In the genomic region with DNA sequence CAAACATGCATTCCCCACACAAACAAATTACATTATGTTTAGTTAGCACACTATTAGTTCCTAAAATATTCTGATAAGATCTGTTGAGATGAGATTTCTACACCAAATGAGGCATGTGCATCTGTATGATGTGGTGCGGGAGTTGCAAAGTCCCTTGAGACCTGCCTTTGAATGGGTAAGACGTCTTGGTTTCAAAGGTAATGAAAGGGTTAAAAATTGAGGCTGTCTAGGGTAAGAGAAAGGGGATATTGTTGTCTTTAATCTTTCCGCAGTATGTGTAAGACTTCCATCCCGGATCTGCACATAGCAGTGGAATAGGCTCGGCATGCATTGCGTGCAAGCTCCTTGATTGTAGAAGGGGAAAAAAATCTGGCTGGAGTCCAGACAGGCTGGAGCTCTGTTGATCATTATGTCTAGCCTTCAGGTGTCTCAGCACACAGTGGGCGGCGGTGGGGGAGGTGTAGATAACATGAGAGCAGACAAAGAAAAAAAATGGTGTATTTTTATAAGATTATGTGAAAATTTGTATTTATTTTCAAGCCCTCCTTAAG, we compare ENCODE assay signal across 1 cellular context.
A peak's percentile ranks its signal among the peaks of the same experiment; 100 is the strongest.
TF ChIP-seq lines count a peak whose summit lies in the region.

No MANE protein-coding gene starts in this region.

TF ChIP-seq in HEK293, 187 proteins besides CTCF, POLR2A, EP300 and RAD21 (continued from another document and continues in another):
- TF ChIP-seq, protein P1, sequence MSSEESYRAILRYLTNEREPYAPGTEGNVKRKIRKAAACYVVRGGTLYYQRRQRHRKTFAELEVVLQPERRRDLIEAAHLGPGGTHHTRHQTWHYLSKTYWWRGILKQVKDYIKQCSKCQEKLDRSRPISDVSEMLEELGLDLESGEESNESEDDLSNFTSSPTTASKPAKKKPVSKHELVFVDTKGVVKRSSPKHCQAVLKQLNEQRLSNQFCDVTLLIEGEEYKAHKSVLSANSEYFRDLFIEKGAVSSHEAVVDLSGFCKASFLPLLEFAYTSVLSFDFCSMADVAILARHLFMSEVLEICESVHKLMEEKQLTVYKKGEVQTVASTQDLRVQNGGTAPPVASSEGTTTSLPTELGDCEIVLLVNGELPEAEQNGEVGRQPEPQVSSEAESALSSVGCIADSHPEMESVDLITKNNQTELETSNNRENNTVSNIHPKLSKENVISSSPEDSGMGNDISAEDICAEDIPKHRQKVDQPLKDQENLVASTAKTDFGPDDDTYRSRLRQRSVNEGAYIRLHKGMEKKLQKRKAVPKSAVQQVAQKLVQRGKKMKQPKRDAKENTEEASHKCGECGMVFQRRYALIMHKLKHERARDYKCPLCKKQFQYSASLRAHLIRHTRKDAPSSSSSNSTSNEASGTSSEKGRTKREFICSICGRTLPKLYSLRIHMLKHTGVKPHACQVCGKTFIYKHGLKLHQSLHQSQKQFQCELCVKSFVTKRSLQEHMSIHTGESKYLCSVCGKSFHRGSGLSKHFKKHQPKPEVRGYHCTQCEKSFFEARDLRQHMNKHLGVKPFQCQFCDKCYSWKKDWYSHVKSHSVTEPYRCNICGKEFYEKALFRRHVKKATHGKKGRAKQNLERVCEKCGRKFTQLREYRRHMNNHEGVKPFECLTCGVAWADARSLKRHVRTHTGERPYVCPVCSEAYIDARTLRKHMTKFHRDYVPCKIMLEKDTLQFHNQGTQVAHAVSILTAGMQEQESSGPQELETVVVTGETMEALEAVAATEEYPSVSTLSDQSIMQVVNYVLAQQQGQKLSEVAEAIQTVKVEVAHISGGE (tag by site-specific recombination; conservative IDR thresholded peaks at IDR 0.05; ENCODE audit: low read depth) = 0 out of 2 replicates have a peak, but pooled peaks have one; percentile 9
- no peak for TF ChIP-seq ZBTB7A (tag by site-specific recombination; IDR thresholded peaks at IDR 0.05; ENCODE audit: low read depth)
- peak; percentile 40; the same call in 1 of the 2 replicates for TF ChIP-seq ZBTB1 (tag by site-specific recombination; IDR thresholded peaks at IDR 0.05)
- TF ChIP-seq, protein P2, sequence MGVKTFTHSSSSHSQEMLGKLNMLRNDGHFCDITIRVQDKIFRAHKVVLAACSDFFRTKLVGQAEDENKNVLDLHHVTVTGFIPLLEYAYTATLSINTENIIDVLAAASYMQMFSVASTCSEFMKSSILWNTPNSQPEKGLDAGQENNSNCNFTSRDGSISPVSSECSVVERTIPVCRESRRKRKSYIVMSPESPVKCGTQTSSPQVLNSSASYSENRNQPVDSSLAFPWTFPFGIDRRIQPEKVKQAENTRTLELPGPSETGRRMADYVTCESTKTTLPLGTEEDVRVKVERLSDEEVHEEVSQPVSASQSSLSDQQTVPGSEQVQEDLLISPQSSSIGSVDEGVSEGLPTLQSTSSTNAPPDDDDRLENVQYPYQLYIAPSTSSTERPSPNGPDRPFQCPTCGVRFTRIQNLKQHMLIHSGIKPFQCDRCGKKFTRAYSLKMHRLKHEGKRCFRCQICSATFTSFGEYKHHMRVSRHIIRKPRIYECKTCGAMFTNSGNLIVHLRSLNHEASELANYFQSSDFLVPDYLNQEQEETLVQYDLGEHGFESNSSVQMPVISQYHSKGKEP (tag by site-specific recombination; IDR thresholded peaks at IDR 0.05) = peak; percentile 96
- peak; percentile 89; the same call in 1 of the 2 replicates for TF ChIP-seq ZNF501 (tag by site-specific recombination; IDR thresholded peaks at IDR 0.05)
- TF ChIP-seq ZNF560 (tag by site-specific recombination; IDR thresholded peaks at IDR 0.05; ENCODE audit: borderline replicate concordance) = no peak
- TF ChIP-seq, protein P3, sequence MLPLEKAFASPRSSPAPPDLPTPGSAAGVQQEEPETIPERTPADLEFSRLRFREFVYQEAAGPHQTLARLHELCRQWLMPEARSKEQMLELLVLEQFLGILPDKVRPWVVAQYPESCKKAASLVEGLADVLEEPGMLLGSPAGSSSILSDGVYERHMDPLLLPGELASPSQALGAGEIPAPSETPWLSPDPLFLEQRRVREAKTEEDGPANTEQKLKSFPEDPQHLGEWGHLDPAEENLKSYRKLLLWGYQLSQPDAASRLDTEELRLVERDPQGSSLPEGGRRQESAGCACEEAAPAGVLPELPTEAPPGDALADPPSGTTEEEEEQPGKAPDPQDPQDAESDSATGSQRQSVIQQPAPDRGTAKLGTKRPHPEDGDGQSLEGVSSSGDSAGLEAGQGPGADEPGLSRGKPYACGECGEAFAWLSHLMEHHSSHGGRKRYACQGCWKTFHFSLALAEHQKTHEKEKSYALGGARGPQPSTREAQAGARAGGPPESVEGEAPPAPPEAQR (tag by site-specific recombination; IDR thresholded peaks at IDR 0.05) = no peak
- TF ChIP-seq ZNF785 (tag by site-specific recombination; IDR thresholded peaks at IDR 0.05) = no peak
- no peak for TF ChIP-seq ZNF707 (tag by site-specific recombination; IDR thresholded peaks at IDR 0.05)
- TF ChIP-seq, protein P4, sequence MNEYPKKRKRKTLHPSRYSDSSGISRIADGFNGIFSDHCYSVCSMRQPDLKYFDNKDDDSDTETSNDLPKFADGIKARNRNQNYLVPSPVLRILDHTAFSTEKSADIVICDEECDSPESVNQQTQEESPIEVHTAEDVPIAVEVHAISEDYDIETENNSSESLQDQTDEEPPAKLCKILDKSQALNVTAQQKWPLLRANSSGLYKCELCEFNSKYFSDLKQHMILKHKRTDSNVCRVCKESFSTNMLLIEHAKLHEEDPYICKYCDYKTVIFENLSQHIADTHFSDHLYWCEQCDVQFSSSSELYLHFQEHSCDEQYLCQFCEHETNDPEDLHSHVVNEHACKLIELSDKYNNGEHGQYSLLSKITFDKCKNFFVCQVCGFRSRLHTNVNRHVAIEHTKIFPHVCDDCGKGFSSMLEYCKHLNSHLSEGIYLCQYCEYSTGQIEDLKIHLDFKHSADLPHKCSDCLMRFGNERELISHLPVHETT (tag by site-specific recombination; IDR thresholded peaks at IDR 0.05) = peak; percentile 22; the same call in 1 of the 2 replicates
- no peak for TF ChIP-seq YY1 (tag by site-specific recombination; IDR thresholded peaks at IDR 0.05)
- peak; percentile 92 for TF ChIP-seq ZNF843 (tag by site-specific recombination; IDR thresholded peaks at IDR 0.05)
- peak; percentile 21; the same call in 1 of the 2 replicates for TF ChIP-seq REPIN1 (tag by site-specific recombination; IDR thresholded peaks at IDR 0.05; ENCODE audit: low read depth)
- peak; percentile 94 for TF ChIP-seq ZNF366 (tag by site-specific recombination; conservative IDR thresholded peaks at IDR 0.05)
- TF ChIP-seq ZNF157 (tag by site-specific recombination; IDR thresholded peaks at IDR 0.05) = no peak
- TF ChIP-seq, protein P5, sequence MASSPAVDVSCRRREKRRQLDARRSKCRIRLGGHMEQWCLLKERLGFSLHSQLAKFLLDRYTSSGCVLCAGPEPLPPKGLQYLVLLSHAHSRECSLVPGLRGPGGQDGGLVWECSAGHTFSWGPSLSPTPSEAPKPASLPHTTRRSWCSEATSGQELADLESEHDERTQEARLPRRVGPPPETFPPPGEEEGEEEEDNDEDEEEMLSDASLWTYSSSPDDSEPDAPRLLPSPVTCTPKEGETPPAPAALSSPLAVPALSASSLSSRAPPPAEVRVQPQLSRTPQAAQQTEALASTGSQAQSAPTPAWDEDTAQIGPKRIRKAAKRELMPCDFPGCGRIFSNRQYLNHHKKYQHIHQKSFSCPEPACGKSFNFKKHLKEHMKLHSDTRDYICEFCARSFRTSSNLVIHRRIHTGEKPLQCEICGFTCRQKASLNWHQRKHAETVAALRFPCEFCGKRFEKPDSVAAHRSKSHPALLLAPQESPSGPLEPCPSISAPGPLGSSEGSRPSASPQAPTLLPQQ (tag by site-specific recombination; IDR thresholded peaks at IDR 0.05) = peak; percentile 23; the same call in 1 of the 2 replicates
- no peak for TF ChIP-seq ZNF37A (tag by site-specific recombination; IDR thresholded peaks at IDR 0.05)
- TF ChIP-seq ZNF571 (tag by site-specific recombination; IDR thresholded peaks at IDR 0.05) = no peak
- TF ChIP-seq, protein P6, sequence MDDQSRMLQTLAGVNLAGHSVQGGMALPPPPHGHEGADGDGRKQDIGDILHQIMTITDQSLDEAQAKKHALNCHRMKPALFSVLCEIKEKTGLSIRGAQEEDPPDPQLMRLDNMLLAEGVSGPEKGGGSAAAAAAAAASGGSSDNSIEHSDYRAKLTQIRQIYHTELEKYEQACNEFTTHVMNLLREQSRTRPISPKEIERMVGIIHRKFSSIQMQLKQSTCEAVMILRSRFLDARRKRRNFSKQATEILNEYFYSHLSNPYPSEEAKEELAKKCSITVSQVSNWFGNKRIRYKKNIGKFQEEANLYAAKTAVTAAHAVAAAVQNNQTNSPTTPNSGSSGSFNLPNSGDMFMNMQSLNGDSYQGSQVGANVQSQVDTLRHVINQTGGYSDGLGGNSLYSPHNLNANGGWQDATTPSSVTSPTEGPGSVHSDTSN (CRISPR knock-in tag; IDR thresholded peaks at IDR 0.05) = no peak
- TF ChIP-seq ZNF76 (tag by site-specific recombination; IDR thresholded peaks at IDR 0.05; ENCODE audit: borderline replicate concordance, low read depth) = no peak
- TF ChIP-seq HOXD13 (CRISPR knock-in tag; IDR thresholded peaks at IDR 0.05; ENCODE audit: borderline replicate concordance) = peak; percentile 52; the same call in 1 of the 2 replicates
- no peak for TF ChIP-seq ZNF837 (tag by site-specific recombination; IDR thresholded peaks at IDR 0.05)
- TF ChIP-seq ZNF133 (tag by site-specific recombination; IDR thresholded peaks at IDR 0.05) = no peak
- no peak for TF ChIP-seq ZNF791 (tag by site-specific recombination; IDR thresholded peaks at IDR 0.05)
- no peak for TF ChIP-seq ZNF112 (tag by site-specific recombination; IDR thresholded peaks at IDR 0.05)
- TF ChIP-seq, protein P7, sequence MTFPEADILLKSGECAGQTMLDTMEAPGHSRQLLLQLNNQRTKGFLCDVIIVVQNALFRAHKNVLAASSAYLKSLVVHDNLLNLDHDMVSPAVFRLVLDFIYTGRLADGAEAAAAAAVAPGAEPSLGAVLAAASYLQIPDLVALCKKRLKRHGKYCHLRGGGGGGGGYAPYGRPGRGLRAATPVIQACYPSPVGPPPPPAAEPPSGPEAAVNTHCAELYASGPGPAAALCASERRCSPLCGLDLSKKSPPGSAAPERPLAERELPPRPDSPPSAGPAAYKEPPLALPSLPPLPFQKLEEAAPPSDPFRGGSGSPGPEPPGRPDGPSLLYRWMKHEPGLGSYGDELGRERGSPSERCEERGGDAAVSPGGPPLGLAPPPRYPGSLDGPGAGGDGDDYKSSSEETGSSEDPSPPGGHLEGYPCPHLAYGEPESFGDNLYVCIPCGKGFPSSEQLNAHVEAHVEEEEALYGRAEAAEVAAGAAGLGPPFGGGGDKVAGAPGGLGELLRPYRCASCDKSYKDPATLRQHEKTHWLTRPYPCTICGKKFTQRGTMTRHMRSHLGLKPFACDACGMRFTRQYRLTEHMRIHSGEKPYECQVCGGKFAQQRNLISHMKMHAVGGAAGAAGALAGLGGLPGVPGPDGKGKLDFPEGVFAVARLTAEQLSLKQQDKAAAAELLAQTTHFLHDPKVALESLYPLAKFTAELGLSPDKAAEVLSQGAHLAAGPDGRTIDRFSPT (tag by site-specific recombination; IDR thresholded peaks at IDR 0.05) = peak; percentile 62; the same call in 1 of the 2 replicates
- TF ChIP-seq ZNF510 (tag by site-specific recombination; IDR thresholded peaks at IDR 0.05; ENCODE audit: insufficient replicate concordance) = no peak
- TF ChIP-seq ZNF521 (tag by site-specific recombination; IDR thresholded peaks at IDR 0.05) = no peak
- TF ChIP-seq ZNF670 (tag by site-specific recombination; IDR thresholded peaks at IDR 0.05; ENCODE audit: low read depth) = no peak
- TF ChIP-seq ZNF174 (tag by site-specific recombination; IDR thresholded peaks at IDR 0.05) = no peak
- TF ChIP-seq, protein P8, sequence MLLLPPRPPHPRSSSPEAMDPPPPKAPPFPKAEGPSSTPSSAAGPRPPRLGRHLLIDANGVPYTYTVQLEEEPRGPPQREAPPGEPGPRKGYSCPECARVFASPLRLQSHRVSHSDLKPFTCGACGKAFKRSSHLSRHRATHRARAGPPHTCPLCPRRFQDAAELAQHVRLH (tag by site-specific recombination; IDR thresholded peaks at IDR 0.05) = peak; percentile 90
- TF ChIP-seq, protein P9, sequence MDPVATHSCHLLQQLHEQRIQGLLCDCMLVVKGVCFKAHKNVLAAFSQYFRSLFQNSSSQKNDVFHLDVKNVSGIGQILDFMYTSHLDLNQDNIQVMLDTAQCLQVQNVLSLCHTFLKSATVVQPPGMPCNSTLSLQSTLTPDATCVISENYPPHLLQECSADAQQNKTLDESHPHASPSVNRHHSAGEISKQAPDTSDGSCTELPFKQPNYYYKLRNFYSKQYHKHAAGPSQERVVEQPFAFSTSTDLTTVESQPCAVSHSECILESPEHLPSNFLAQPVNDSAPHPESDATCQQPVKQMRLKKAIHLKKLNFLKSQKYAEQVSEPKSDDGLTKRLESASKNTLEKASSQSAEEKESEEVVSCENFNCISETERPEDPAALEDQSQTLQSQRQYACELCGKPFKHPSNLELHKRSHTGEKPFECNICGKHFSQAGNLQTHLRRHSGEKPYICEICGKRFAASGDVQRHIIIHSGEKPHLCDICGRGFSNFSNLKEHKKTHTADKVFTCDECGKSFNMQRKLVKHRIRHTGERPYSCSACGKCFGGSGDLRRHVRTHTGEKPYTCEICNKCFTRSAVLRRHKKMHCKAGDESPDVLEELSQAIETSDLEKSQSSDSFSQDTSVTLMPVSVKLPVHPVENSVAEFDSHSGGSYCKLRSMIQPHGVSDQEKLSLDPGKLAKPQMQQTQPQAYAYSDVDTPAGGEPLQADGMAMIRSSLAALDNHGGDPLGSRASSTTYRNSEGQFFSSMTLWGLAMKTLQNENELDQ (tag by site-specific recombination; IDR thresholded peaks at IDR 0.05; ENCODE audit: low read depth) = no peak
- TF ChIP-seq SP3 (tag by site-specific recombination; IDR thresholded peaks at IDR 0.05) = peak; percentile 30; the same call in 1 of the 2 replicates
- no peak for TF ChIP-seq ZNF292 (tag by site-specific recombination; IDR thresholded peaks at IDR 0.05; ENCODE audit: borderline replicate concordance, low read depth)
- TF ChIP-seq, protein P10, sequence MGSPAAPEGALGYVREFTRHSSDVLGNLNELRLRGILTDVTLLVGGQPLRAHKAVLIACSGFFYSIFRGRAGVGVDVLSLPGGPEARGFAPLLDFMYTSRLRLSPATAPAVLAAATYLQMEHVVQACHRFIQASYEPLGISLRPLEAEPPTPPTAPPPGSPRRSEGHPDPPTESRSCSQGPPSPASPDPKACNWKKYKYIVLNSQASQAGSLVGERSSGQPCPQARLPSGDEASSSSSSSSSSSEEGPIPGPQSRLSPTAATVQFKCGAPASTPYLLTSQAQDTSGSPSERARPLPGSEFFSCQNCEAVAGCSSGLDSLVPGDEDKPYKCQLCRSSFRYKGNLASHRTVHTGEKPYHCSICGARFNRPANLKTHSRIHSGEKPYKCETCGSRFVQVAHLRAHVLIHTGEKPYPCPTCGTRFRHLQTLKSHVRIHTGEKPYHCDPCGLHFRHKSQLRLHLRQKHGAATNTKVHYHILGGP (tag by site-specific recombination; IDR thresholded peaks at IDR 0.05) = no peak; the same call in none of the 2 replicates
- no peak for TF ChIP-seq BCL11A (tag by site-specific recombination; IDR thresholded peaks at IDR 0.05; ENCODE audit: low read depth)
